Comparison of ENCODE assay signal across 14 cellular contexts in genomic region chr1:151542710-151543129, GRCh38.
DNase-seq lines count a peak whose midpoint lies in the region; ATAC-seq lines count a peak whose summit lies in the region.
"Had no signal": no experiment of that assay in that cellular context is flagged by ENCODE, and none has a peak within 500 bp of the region (broad histone marks: within the 10 kb centered on the region; RNA-seq: fewer than 3 reads in every experiment).

No MANE protein-coding gene starts in this region.

- no peaks in the 10 kb centered on the region for H3K36me3 ChIP-seq in effector memory CD4-positive, alpha-beta T cell (ENCODE audit: control insufficient read depth, insufficient read depth, low read length)

- peak; percentile 54 for DNase-seq in activated effector memory CD4-positive, alpha-beta T cell treated with anti-CD3 and anti-CD28 coated beads, Interleukin-2, amount 50 U/mL, for 16 hours
- no peak for DNase-seq in activated effector memory CD4-positive, alpha-beta T cell treated with Interleukin-2 at 50 U/mL for 16 hours
- peak; percentile 96 for DNase-seq in amniotic epithelial cell (ENCODE audit: low read depth)
- peak; percentile 85 for DNase-seq in kidney glomerular epithelial cell (lab: John Stamatoyannopoulos, UW)
- DNase-seq in NCI-H1417 treated with DMSO at 0.1 percent for 48 hours (lab: John Stamatoyannopoulos, UW) = no peak
- no peak for DNase-seq in effector memory CD4-positive, alpha-beta T cell
- DNase-seq in nucleus accumbens (lab: John Stamatoyannopoulos, UW) = no peak
- DNase-seq: activated naive CD8-positive, alpha-beta T cell treated with anti-CD3 and anti-CD28 coated beads, Interleukin-2, amount 10 ng/mL, durations not matched to agents 7 days and 5 days; AML-193; hypothalamus; NCI-H187; substantia nigra; T1000 had no signal

- no peak overlapping the region for H3K27ac ChIP-seq in effector memory CD4-positive, alpha-beta T cell (ENCODE audit: insufficient read depth, low read length, poor library complexity, severe bottlenecking)

- no peak for ATAC-seq in HG03108 (IDR thresholded peaks at IDR 0.05; ENCODE audit: unreplicated experiment)

- no peaks in the 10 kb centered on the region for H3K27me3 ChIP-seq in effector memory CD4-positive, alpha-beta T cell (replicated peaks; ENCODE audit: control insufficient read depth, insufficient read depth, low read length, poor library complexity, severe bottlenecking)

- no peaks in the 10 kb centered on the region for H3K9me3 ChIP-seq in effector memory CD4-positive, alpha-beta T cell (ENCODE audit: control insufficient read depth, low read length)

- H3K4me3 ChIP-seq in effector memory CD4-positive, alpha-beta T cell (ENCODE audit: insufficient read depth, low read depth, low read length, poor library complexity, severe bottlenecking) = no peak overlapping the region

- H3K4me1 ChIP-seq in effector memory CD4-positive, alpha-beta T cell (ENCODE audit: control insufficient read depth, insufficient read depth, low read length, poor library complexity, severe bottlenecking) = peaks cover 13% of the 10 kb centered on the region

Comparison
In these comparisons a context has a peak if more than half of its experiments do, and no peak if none do; other contexts are left out.
1. DNase-seq: peak in activated effector memory CD4-positive, alpha-beta T cell treated with anti-CD3 and anti-CD28 coated beads, Interleukin-2, amount 50 U/mL, for 16 hours (single experiment), amniotic epithelial cell (single experiment) and kidney glomerular epithelial cell (single experiment); none in activated effector memory CD4-positive, alpha-beta T cell treated with Interleukin-2 at 50 U/mL for 16 hours (single experiment), NCI-H1417 treated with DMSO at 0.1 percent for 48 hours (single experiment), effector memory CD4-positive, alpha-beta T cell (0 of 3) and nucleus accumbens (0 of 56).